In the genomic region with DNA sequence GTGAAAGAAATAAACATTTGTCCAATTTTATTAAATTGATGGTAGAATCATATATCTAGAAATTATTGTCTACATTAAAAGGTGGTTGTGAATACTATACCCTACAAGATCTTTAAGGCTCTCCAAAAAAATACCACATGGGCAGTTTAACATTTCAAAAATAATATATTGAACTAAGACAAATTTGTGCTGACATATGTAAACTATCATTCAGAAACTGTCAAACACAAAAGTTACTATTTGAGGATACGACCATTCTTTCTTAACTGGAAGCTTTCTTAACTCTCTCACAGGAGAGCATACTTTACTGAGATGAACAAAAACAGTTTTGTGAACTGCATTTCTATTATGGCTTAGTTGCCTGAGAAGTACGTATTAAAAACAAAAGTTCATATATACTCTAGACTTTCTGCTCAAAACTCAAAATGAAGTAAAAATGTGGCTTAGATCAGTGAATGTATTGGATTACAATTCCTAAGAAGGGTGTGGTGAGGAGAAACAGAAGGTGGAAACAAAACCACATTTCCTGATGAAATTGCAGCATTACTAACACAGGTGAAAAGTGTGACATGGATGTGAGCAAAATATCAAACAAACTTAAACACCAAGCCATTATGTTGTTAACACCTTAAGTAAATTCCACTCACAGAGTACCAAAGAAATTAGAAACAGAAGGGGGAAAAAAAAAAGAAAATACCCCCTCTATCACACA, we compare ENCODE assay signal across 27 cellular contexts.
DNase-seq lines count a peak whose midpoint lies in the region; ATAC-seq and TF ChIP-seq lines count a peak whose summit lies in the region.
"Had no signal": no experiment of that assay in that cellular context is flagged by ENCODE, and none has a peak within 500 bp of the region (broad histone marks: within the 10 kb centered on the region; RNA-seq: fewer than 3 reads in every experiment).

No MANE protein-coding gene starts in this region.

- H4K20me1 ChIP-seq in GM23338 (replicated peaks; ENCODE audit: insufficient read depth) (no peaks in the 10 kb centered on the region), PC-3 (ENCODE audit: low read length) (no peaks in the 10 kb centered on the region), osteoblast (ENCODE audit: insufficient read depth, low read length) (no peaks in the 10 kb centered on the region)

- BruUV-seq in PC-3 (replicated peaks; lab: Mats Ljungman, UMichigan) = TSS peak; percentile 31

- POLR2A ChIA-PET in PC-3 (lab: Charles Lee; ENCODE audit: unreplicated experiment) = no interaction called here

- H3K9me2 ChIP-seq in GM23338 (ENCODE audit: insufficient read depth) = no peaks in the 10 kb centered on the region
- H3K9me2 ChIP-seq in PC-3 (replicated peaks; ENCODE audit: low read length) = no peaks in the 10 kb centered on the region

- intact Hi-C loops in PC-3 (cut with micrococcal nuclease) = loop anchor here (2.0 to 5.0 kb wide), 2 partner anchors 79 to 181 kb away; no protein-coding TSS in a partner anchor

- H3K36me3 ChIP-seq in GM23338 (ENCODE audit: insufficient read depth) = no peaks in the 10 kb centered on the region
- 0 out of 2 replicates have a peak, but pooled peaks cover 2% of the 10 kb centered on the region for H3K36me3 ChIP-seq in PC-3 (ENCODE audit: low read depth, low read length)
- H3K36me3 ChIP-seq in osteoblast (ENCODE audit: insufficient read depth, low read length) = no peaks in the 10 kb centered on the region
- H3K36me3 ChIP-seq: heart left ventricle, left ventricle myocardium inferior, pancreas, stomach, tibial nerve had no signal

- H2AFZ ChIP-seq in GM23338 (no peak overlapping the region), PC-3 (ENCODE audit: low read length) (peak overlapping the region; percentile 13; the same call in 1 of the 2 replicates), osteoblast (ENCODE audit: low read length) (no peak overlapping the region)

- H3K9me3 Mint-ChIP-seq in GM23338 = peaks cover 6% of the 10 kb centered on the region; the same call in 2 of the 3 replicates
- H3K9me3 Mint-ChIP-seq in endothelial cell (ENCODE audit: unreplicated experiment) = no peaks in the 10 kb centered on the region
- H3K9me3 Mint-ChIP-seq: activated T-helper 1 cell treated with anti-CD3 and anti-CD28 coated beads, Interleukin-12 subunit alpha, Interleukin-12 subunit beta, Interleukin-2, Interleukin-4 antibody, amounts not matched to agents 30 ng/mL and 10 ng/mL and 1 ng/mL, durations not matched to agents 14 hours and 24 hours and 36 hours had no signal

- H3K9me3 ChIP-seq in PC-3 (ENCODE audit: low read length) (no peaks in the 10 kb centered on the region), osteoblast (ENCODE audit: low read depth, low read length) (no peaks in the 10 kb centered on the region), T-helper 17 cell (ENCODE audit: control insufficient read depth, low read length, poor library complexity, severe bottlenecking) (no peaks in the 10 kb centered on the region)
- H3K9me3 ChIP-seq: heart left ventricle, left ventricle myocardium inferior, pancreas, stomach, tibial nerve had no signal

- H3K36me3 Mint-ChIP-seq in GM23338 (ENCODE audit: low read depth) (peaks cover 25% of the 10 kb centered on the region), endothelial cell (ENCODE audit: low read depth, unreplicated experiment) (peaks cover 4% of the 10 kb centered on the region), T-helper 17 cell (ENCODE audit: low read depth) (no peaks in the 10 kb centered on the region)
- H3K36me3 Mint-ChIP-seq: activated CD8-positive, alpha-beta memory T cell treated with anti-CD3 and anti-CD28 coated beads, Interleukin-2, amount 10 ng/mL, durations not matched to agents 7 days and 5 days; CD4-positive, CD25-positive, alpha-beta regulatory T cell; natural killer cell treated with Interleukin-12 subunit alpha and Interleukin-12 subunit beta and Interleukin-15 and Interleukin-18, amount 100 ng/mL, for 72 hours had no signal

- ATAC-seq in GM23338 (no peak), PC-3 (peak; percentile 38), T-helper 17 cell (no peak), HG03025 (IDR thresholded peaks at IDR 0.05; ENCODE audit: low FRiP score, unreplicated experiment) (no peak)
- ATAC-seq: activated CD8-positive, alpha-beta memory T cell treated with anti-CD3 and anti-CD28 coated beads, Interleukin-2, amount 10 ng/mL, durations not matched to agents 7 days and 5 days; heart left ventricle; natural killer cell treated with Interleukin-12 subunit alpha and Interleukin-12 subunit beta and Interleukin-15 and Interleukin-18, amount 100 ng/mL, for 72 hours; pancreas; Right ventricle myocardium inferior had no signal

- H3K4me1 Mint-ChIP-seq in GM23338 (peaks cover 22% of the 10 kb centered on the region), endothelial cell (ENCODE audit: unreplicated experiment) (peaks cover 16% of the 10 kb centered on the region), T-helper 17 cell (no peaks in the 10 kb centered on the region)
- H3K4me1 Mint-ChIP-seq: activated CD8-positive, alpha-beta memory T cell treated with anti-CD3 and anti-CD28 coated beads, Interleukin-2, amount 10 ng/mL, durations not matched to agents 7 days and 5 days had no signal

- H3K27ac Mint-ChIP-seq in GM23338 (no peak overlapping the region; the same call in 1 of the 2 replicates), endothelial cell (ENCODE audit: unreplicated experiment) (peak overlapping the region; percentile 36), T-helper 17 cell (no peak overlapping the region)
- H3K27ac Mint-ChIP-seq: activated CD8-positive, alpha-beta memory T cell treated with anti-CD3 and anti-CD28 coated beads, Interleukin-2, amount 10 ng/mL, durations not matched to agents 7 days and 5 days; activated T-helper 1 cell treated with anti-CD3 and anti-CD28 coated beads, Interleukin-12 subunit alpha, Interleukin-12 subunit beta, Interleukin-2, Interleukin-4 antibody, amounts not matched to agents 30 ng/mL and 10 ng/mL and 1 ng/mL, durations not matched to agents 14 hours and 24 hours and 36 hours; CD4-positive, CD25-positive, alpha-beta regulatory T cell; natural killer cell treated with Interleukin-12 subunit alpha and Interleukin-12 subunit beta and Interleukin-15 and Interleukin-18, amount 100 ng/mL, for 72 hours had no signal

- H3K9ac ChIP-seq in PC-3 (ENCODE audit: low read length) = peak overlapping the region; percentile 58

- H3K27me3 ChIP-seq in GM23338 (ENCODE audit: insufficient read depth) (no peaks in the 10 kb centered on the region), PC-3 (ENCODE audit: low read length) (no peaks in the 10 kb centered on the region), osteoblast (ENCODE audit: insufficient read depth, low read length) (no peaks in the 10 kb centered on the region)
- H3K27me3 ChIP-seq: dorsolateral prefrontal cortex, heart left ventricle, pancreas, stomach, tibial nerve had no signal

- H3K4me3 ChIP-seq in GM23338 = no peak overlapping the region
- H3K4me3 ChIP-seq in PC-3 (ENCODE audit: low read length) = 0 out of 2 replicates have a peak overlapping the region, but pooled peaks have one; percentile 0
- no peak overlapping the region for H3K4me3 ChIP-seq in osteoblast (ENCODE audit: insufficient read depth, low read length)
- H3K4me3 ChIP-seq: dorsolateral prefrontal cortex, heart left ventricle, left ventricle myocardium inferior, pancreas, stomach, tibial nerve had no signal

- H3F3A ChIP-seq in GM23338 (replicated peaks; ENCODE audit: low read depth) (no peaks in the 10 kb centered on the region), PC-3 (ENCODE audit: low read length, unreplicated experiment) (peaks cover 6% of the 10 kb centered on the region)

- H3K4me1 ChIP-seq in GM23338 (ENCODE audit: insufficient read depth) = peaks cover 13% of the 10 kb centered on the region
- H3K4me1 ChIP-seq in PC-3 (ENCODE audit: insufficient read depth, low read length) = peaks cover 50% of the 10 kb centered on the region
- H3K4me1 ChIP-seq in osteoblast (ENCODE audit: insufficient read depth, low read length) = peaks cover 7% of the 10 kb centered on the region
- H3K4me1 ChIP-seq: heart left ventricle, left ventricle myocardium inferior, pancreas, tibial nerve had no signal

- H3K27me3 Mint-ChIP-seq in GM23338 (ENCODE audit: insufficient read depth, low read depth, poor library complexity) (no peaks in the 10 kb centered on the region), endothelial cell (ENCODE audit: unreplicated experiment) (no peaks in the 10 kb centered on the region), T-helper 17 cell (no peaks in the 10 kb centered on the region)
- H3K27me3 Mint-ChIP-seq: activated CD8-positive, alpha-beta memory T cell treated with anti-CD3 and anti-CD28 coated beads, Interleukin-2, amount 10 ng/mL, durations not matched to agents 7 days and 5 days; CD4-positive, CD25-positive, alpha-beta regulatory T cell; natural killer cell treated with Interleukin-12 subunit alpha and Interleukin-12 subunit beta and Interleukin-15 and Interleukin-18, amount 100 ng/mL, for 72 hours had no signal

- H3K27ac ChIP-seq in GM23338 (ENCODE audit: low read depth) (peak overlapping the region; percentile 14; the same call in 1 of the 2 replicates), PC-3 (ENCODE audit: low read length) (peak overlapping the region; percentile 77), osteoblast (ENCODE audit: low read depth, low read length) (no peak overlapping the region)
- H3K27ac ChIP-seq: dorsolateral prefrontal cortex, heart left ventricle, left ventricle myocardium inferior, pancreas, stomach, tibial nerve had no signal

- DNase-seq in GM23338 (ENCODE audit: low spot score) = no peak
- peak; percentile 78 for DNase-seq in PC-3
- no peak for DNase-seq in endothelial cell (ENCODE audit: low spot score)
- peak; percentile 14 for DNase-seq in osteoblast (ENCODE audit: insufficient read length, low spot score, missing footprints)
- no peak for DNase-seq in GM10266 (ENCODE audit: extremely low spot score)
- DNase-seq in RPMI8226 = no peak
- DNase-seq in T-helper 17 cell = no peak
- DNase-seq: activated CD4-positive, alpha-beta T cell treated with anti-CD3 and anti-CD28 coated beads, Interleukin-2, amount 50 U/mL, for 1 hour; activated CD8-positive, alpha-beta memory T cell treated with anti-CD3 and anti-CD28 coated beads, Interleukin-2, amount 10 ng/mL, durations not matched to agents 7 days and 5 days; activated naive CD4-positive, alpha-beta T cell treated with anti-CD3 and anti-CD28 coated beads, Interleukin-2, amount 50 U/mL, for 16 hours; CD4-positive, CD25-positive, alpha-beta regulatory T cell; dorsolateral prefrontal cortex; heart left ventricle; left ventricle myocardium inferior; midbrain; NCI-H1092 treated with DMSO at 0.1 percent for 48 hours; NCI-H2029; NCI-H2227 treated with DMSO at 0.1 percent for 48 hours; pancreas; stimulated activated CD4-positive, alpha-beta T cell treated with anti-CD3 and anti-CD28 coated beads, Interleukin-15, amount 100 ng/mL, for 24 hours; stomach; T1000 had no signal

- CTCF ChIA-PET in PC-3 (lab: Charles Lee) = no interaction called here

- no peak overlapping the region for H3K4me3 Mint-ChIP-seq in GM23338
- H3K4me3 Mint-ChIP-seq in endothelial cell (ENCODE audit: unreplicated experiment) = no peak overlapping the region
- no peak overlapping the region for H3K4me3 Mint-ChIP-seq in T-helper 17 cell
- H3K4me3 Mint-ChIP-seq: activated CD8-positive, alpha-beta memory T cell treated with anti-CD3 and anti-CD28 coated beads, Interleukin-2, amount 10 ng/mL, durations not matched to agents 7 days and 5 days; activated T-helper 1 cell treated with anti-CD3 and anti-CD28 coated beads, Interleukin-12 subunit alpha, Interleukin-12 subunit beta, Interleukin-2, Interleukin-4 antibody, amounts not matched to agents 30 ng/mL and 10 ng/mL and 1 ng/mL, durations not matched to agents 14 hours and 24 hours and 36 hours; CD4-positive, CD25-positive, alpha-beta regulatory T cell; natural killer cell treated with Interleukin-12 subunit alpha and Interleukin-12 subunit beta and Interleukin-15 and Interleukin-18, amount 100 ng/mL, for 72 hours had no signal

- H3K79me2 ChIP-seq in GM23338 (replicated peaks; ENCODE audit: insufficient read depth) = no peaks in the 10 kb centered on the region
- H3K79me2 ChIP-seq in PC-3 (ENCODE audit: low read length) = no peaks in the 10 kb centered on the region
- H3K79me2 ChIP-seq in osteoblast (ENCODE audit: insufficient read depth, low read length) = no peaks in the 10 kb centered on the region

- TF ChIP-seq CTCF in GM23338 (conservative IDR thresholded peaks at IDR 0.05; ENCODE audit: low read depth in 2 of 2) = no peak
- TF ChIP-seq CTCF in PC-3 (conservative IDR thresholded peaks at IDR 0.05; ENCODE audit: low read depth, low read length) = no peak
- TF ChIP-seq CTCF in endothelial cell (IDR thresholded peaks at IDR 0.05; ENCODE audit: unreplicated experiment) = no peak
- TF ChIP-seq CTCF in osteoblast (IDR thresholded peaks at IDR 0.05; ENCODE audit: extremely low read depth, low read depth, low read length) = no peak
- no peak for TF ChIP-seq CTCF in GM10266 (IDR thresholded peaks at IDR 0.05; ENCODE audit: control insufficient read depth, insufficient read depth, low read depth, missing control alignments)

- H3K4me2 ChIP-seq in GM23338 = no peak overlapping the region
- peak overlapping the region; percentile 61 for H3K4me2 ChIP-seq in PC-3 (ENCODE audit: low read length)
- H3K4me2 ChIP-seq in osteoblast (ENCODE audit: insufficient read depth, low read length) = no peak overlapping the region

Comparison
In these comparisons a context has a peak if more than half of its experiments do, and no peak if none do; other contexts are left out.
1. DNase-seq: peak in PC-3 (single experiment) and osteoblast (single experiment); none in GM23338 (single experiment), endothelial cell (single experiment), GM10266 (single experiment), RPMI8226 (single experiment) and T-helper 17 cell (0 of 3).